ENCODE assay signal across 29 cellular contexts in the genomic region with DNA sequence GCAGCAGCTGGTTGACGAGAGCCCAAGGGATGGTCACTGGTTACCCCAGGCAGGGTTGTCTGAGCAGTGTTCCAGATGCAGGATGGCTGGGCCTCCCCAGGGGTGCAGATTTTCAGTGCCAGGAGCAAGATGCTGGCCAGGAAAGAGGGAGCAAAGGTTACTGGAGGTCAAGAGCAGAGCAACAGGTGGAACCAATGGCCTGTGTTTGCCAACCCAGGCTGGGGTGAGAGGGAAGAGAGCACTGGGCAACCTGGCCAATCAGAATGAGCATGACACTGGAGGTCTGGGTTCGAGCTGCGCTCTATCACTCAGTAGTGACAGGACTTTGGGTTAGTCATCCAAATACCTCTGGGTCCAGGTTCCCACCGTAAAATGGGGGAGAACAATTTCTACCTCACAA.
"Had no signal": no experiment of that assay in that cellular context is flagged by ENCODE, and none has a peak within 500 bp of the region (broad histone marks: within the 10 kb centered on the region; RNA-seq: fewer than 3 reads in every experiment).

No MANE protein-coding gene starts in this region.

- H3K27ac ChIP-seq: left lung, lower lobe of right lung, neutrophil, ovary, right atrium auricular region, right lobe of liver, stomach, testis, thyroid gland, transverse colon, upper lobe of left lung, uterus had no signal

- H3K27ac Mint-ChIP-seq: progenitor cell of endocrine pancreas; stimulated activated naive B cell treated with anti-CD40 and anti-IgM and Interleukin-4, amounts not matched to agents 10 μg/mL and 1 μg/mL and 100 μg/mL, for 72 hours had no signal

- ATAC-seq: left colon; left lung; lower lobe of right lung; stimulated activated naive B cell treated with anti-CD40 and anti-IgM and Interleukin-4, amounts not matched to agents 10 μg/mL and 1 μg/mL and 100 μg/mL, for 72 hours; stimulated activated naive CD8-positive, alpha-beta T cell treated with anti-CD3 and anti-CD28 coated beads, Interleukin-15, Interleukin-2, amounts not matched to agents 100 U/mL and 50 U/mL, for 24 hours had no signal

- H3K4me1 ChIP-seq: left lung, lower lobe of right lung, right atrium auricular region, stomach, transverse colon, upper lobe of left lung had no signal

- H3K27me3 ChIP-seq: left lung, neutrophil, ovary, right atrium auricular region, right lobe of liver, stomach, testis, thyroid gland, transverse colon, upper lobe of left lung, uterus had no signal

- H3K36me3 ChIP-seq: left lung, lower lobe of right lung, neutrophil, ovary, right atrium auricular region, right lobe of liver, stomach, thyroid gland, transverse colon, upper lobe of left lung, uterus had no signal

- H3K9me3 ChIP-seq: lower lobe of right lung, neutrophil, ovary, right lobe of liver, testis, thyroid gland, transverse colon, uterus had no signal

- H3K4me3 Mint-ChIP-seq: naive B cell; nephron; neural crest cell; stimulated activated naive B cell treated with anti-CD40 and anti-IgM and Interleukin-4, amounts not matched to agents 10 μg/mL and 1 μg/mL and 100 μg/mL, for 72 hours had no signal

- H3K4me3 ChIP-seq: left lung, lower lobe of right lung, ovary, right atrium auricular region, right lobe of liver, smooth muscle cell, stomach, testis, thyroid gland, transverse colon, upper lobe of left lung, uterus had no signal

- DNase-seq: hippocampal formation; kidney; left colon; left lung; lower lobe of right lung; mammary epithelial cell; mesenchymal stem cell; naive B cell; occipital lobe; ovary; right lobe of liver; stimulated activated CD4-positive, alpha-beta T cell treated with anti-CD3 and anti-CD28 coated beads, Interleukin-1b, Interleukin-23, amount 100 ng/mL, for 48 hours; stimulated activated CD4-positive, alpha-beta T cell treated with anti-CD3 and anti-CD28 coated beads, Interleukin-2, amount 100 ng/mL, for 48 hours; stimulated activated CD4-positive, alpha-beta T cell treated with anti-CD3 and anti-CD28 coated beads, Interleukin-4, amount 100 ng/mL, for 4 hours; stimulated activated CD8-positive, alpha-beta memory T cell treated with anti-CD3 and anti-CD28 coated beads, Interleukin-4, amount 100 ng/mL, for 48 hours; stimulated activated naive B cell treated with anti-CD40 and anti-IgM and Interleukin-4, amounts not matched to agents 10 μg/mL and 1 μg/mL and 100 μg/mL, for 72 hours; stimulated activated naive CD8-positive, alpha-beta T cell treated with anti-CD3 and anti-CD28 coated beads, Interleukin-15, Interleukin-2, amounts not matched to agents 100 U/mL and 50 U/mL, for 24 hours; stomach; testis; thyroid gland; transverse colon; upper lobe of left lung; uterus had no signal
